Comparison of ENCODE assay signal across 10 cellular contexts in genomic region chr10:18583575-18584270, GRCh38.
A peak's percentile ranks its signal among the peaks of the same experiment; 100 is the strongest.
DNase-seq lines count a peak whose midpoint lies in the region; ATAC-seq, FAIRE-seq and TF ChIP-seq lines count a peak whose summit lies in the region.
"Had no signal": no experiment of that assay in that cellular context is flagged by ENCODE, and none has a peak within 500 bp of the region (broad histone marks: within the 10 kb centered on the region; RNA-seq: fewer than 3 reads in every experiment).

No MANE protein-coding gene starts in this region.

- no peak overlapping the region for H3K4me2 ChIP-seq in OCI-LY7 (ENCODE audit: low read length)

- peak; percentile 41 for TF ChIP-seq CTCF in C4-2B (conservative IDR thresholded peaks at IDR 0.05)
- TF ChIP-seq CTCF in OCI-LY7 (conservative IDR thresholded peaks at IDR 0.05; ENCODE audit: low read length): peak; percentile 63
- peak; percentile 21 for TF ChIP-seq CTCF in fibroblast of mammary gland (conservative IDR thresholded peaks at IDR 0.05; ENCODE audit: control insufficient read depth, insufficient read depth, low read depth, low read length)

- WGBS in small intestine, 3 donors: 87 to 95% (median 89%) methylated on average over 5 of the region's 5 CpGs

- H3K27ac ChIP-seq in C4-2B (no peak overlapping the region), OCI-LY7 (ENCODE audit: low read depth, low read length, poor library complexity, severe bottlenecking) (no peak overlapping the region), small intestine (ENCODE audit: low read depth in 1 of 2, low read length in 1 of 2) (no peak overlapping the region)
- H3K27ac ChIP-seq: SK-N-MC had no signal

- no peak for FAIRE-seq in small intestine (lab: Jason Lieb, UNC)

- H3K36me3 Mint-ChIP-seq in activated CD4-positive, alpha-beta memory T cell treated with anti-CD3 and anti-CD28 coated beads for 36 hours: peaks cover 69% of the 10 kb centered on the region

- intact Hi-C loops in OCI-LY7 (cut with micrococcal nuclease; ENCODE audit: unreplicated experiment): no loop called here
- intact Hi-C loops in activated CD4-positive, alpha-beta memory T cell treated with anti-CD3 and anti-CD28 coated beads for 36 hours (cut with micrococcal nuclease): no loop called here

- H4K20me1 ChIP-seq in OCI-LY7 (ENCODE audit: insufficient read depth, low read length): no peaks in the 10 kb centered on the region

- H3K4me3 ChIP-seq in OCI-LY7 (ENCODE audit: low read depth, low read length, poor library complexity, severe bottlenecking) (no peak overlapping the region), fibroblast of mammary gland (ENCODE audit: control insufficient read depth, low read depth, low read length) (no peak overlapping the region), small intestine (ENCODE audit: low read depth in 1 of 2, low read length in 2 of 2) (no peak overlapping the region)
- H3K4me3 ChIP-seq: SK-N-MC had no signal

- ATAC-seq in GM18867 (IDR thresholded peaks at IDR 0.05; ENCODE audit: unreplicated experiment): peak; percentile 41

- POLR2A ChIA-PET in OCI-LY7 (lab: Charles Lee): no interaction called here
- POLR2A ChIA-PET in activated CD4-positive, alpha-beta memory T cell treated with anti-CD3 and anti-CD28 coated beads for 36 hours (lab: Charles Lee): no interaction called here

- no peak overlapping the region for H3K4me3 Mint-ChIP-seq in activated CD4-positive, alpha-beta memory T cell treated with anti-CD3 and anti-CD28 coated beads for 36 hours

- H3K27ac Mint-ChIP-seq in activated CD4-positive, alpha-beta memory T cell treated with anti-CD3 and anti-CD28 coated beads for 36 hours: no peak overlapping the region

- H3K4me1 ChIP-seq in OCI-LY7 (ENCODE audit: insufficient read depth, low read length, poor library complexity, severe bottlenecking) (no peaks in the 10 kb centered on the region), small intestine (ENCODE audit: control insufficient read depth in 2 of 2, insufficient read depth in 1 of 2, low read depth in 1 of 2, low read length in 1 of 2) (no peaks in the 10 kb centered on the region)

- peaks cover 6% of the 10 kb centered on the region for H3K9me3 Mint-ChIP-seq in activated CD4-positive, alpha-beta memory T cell treated with anti-CD3 and anti-CD28 coated beads for 36 hours

- H3K9me2 ChIP-seq in OCI-LY7 (ENCODE audit: insufficient read depth, low read length): no peaks in the 10 kb centered on the region

- H3K27me3 Mint-ChIP-seq in activated CD4-positive, alpha-beta memory T cell treated with anti-CD3 and anti-CD28 coated beads for 36 hours: no peaks in the 10 kb centered on the region

- CTCF ChIA-PET in OCI-LY7 (lab: Charles Lee; ENCODE audit: unreplicated experiment): no interaction called here
- CTCF ChIA-PET in activated CD4-positive, alpha-beta memory T cell treated with anti-CD3 and anti-CD28 coated beads for 36 hours (lab: Charles Lee): interaction anchor here (0.7 kb wide), 1 partner anchor 42 kb away, joined by 4 read pairs; no protein-coding TSS in a partner anchor

- H3K4me1 Mint-ChIP-seq in activated CD4-positive, alpha-beta memory T cell treated with anti-CD3 and anti-CD28 coated beads for 36 hours (ENCODE audit: low read depth): peaks cover 10% of the 10 kb centered on the region

- H3K79me2 ChIP-seq in OCI-LY7 (ENCODE audit: insufficient read depth, low read depth, low read length): no peaks in the 10 kb centered on the region

- H3K27me3 ChIP-seq in small intestine (ENCODE audit: control insufficient read depth in 2 of 2, insufficient read depth in 2 of 2, low read length in 2 of 2): no peaks in the 10 kb centered on the region

- DNase-seq in OCI-LY7 (ENCODE audit: low spot score): no peak
- DNase-seq in fibroblast of mammary gland (ENCODE audit: low read depth): peak; percentile 16
- no peak for DNase-seq in T-helper 9 cell
- no peak for DNase-seq in activated CD4-positive, alpha-beta memory T cell treated with anti-CD3 and anti-CD28 coated beads for 36 hours
- DNase-seq in small intestine: no peak
- DNase-seq in activated gamma-delta T cell (lab: John Stamatoyannopoulos, UW): no peak
- DNase-seq: NCI-H187 treated with DMSO at 0.1 percent for 48 hours had no signal

- BruUV-seq in OCI-LY7 (replicated peaks; lab: Mats Ljungman, UMichigan): no TSS peak

- no peak overlapping the region for H2AFZ ChIP-seq in OCI-LY7 (ENCODE audit: low read length)

- H3K9me3 ChIP-seq in OCI-LY7 (ENCODE audit: low read length): peaks cover 9% of the 10 kb centered on the region; the same call in 1 of the 2 replicates
- H3K9me3 ChIP-seq in small intestine (ENCODE audit: control insufficient read depth, low read depth): no peaks in the 10 kb centered on the region

- peaks cover 84% of the 10 kb centered on the region for H3K36me3 ChIP-seq in OCI-LY7 (ENCODE audit: insufficient read depth, low read length)
- H3K36me3 ChIP-seq in small intestine (ENCODE audit: control insufficient read depth in 2 of 2, insufficient read depth in 2 of 2, low read length in 2 of 2): peaks cover 4 to 11% of the 10 kb centered on the region in 2 donors
